Comparison of ENCODE assay signal across 1 cellular context in genomic region chr6:52849137-52849536, GRCh38.
TF ChIP-seq lines count a peak whose summit lies in the region.

No MANE protein-coding gene starts in this region.

TF ChIP-seq in HepG2, 621 proteins besides CTCF, POLR2A, EP300 and RAD21:
- TF ChIP-seq THAP7 (CRISPR knock-in tag; IDR thresholded peaks at IDR 0.05) (no peak), RAD51 (IDR thresholded peaks at IDR 0.05; ENCODE audit: borderline replicate concordance) (0 out of 2 replicates have a peak, but pooled peaks have one; percentile 19), FOXO1 (CRISPR knock-in tag; IDR thresholded peaks at IDR 0.05) (no peak), ZNF788 (CRISPR knock-in tag; IDR thresholded peaks at IDR 0.05; ENCODE audit: borderline replicate concordance) (no peak), MNT (IDR thresholded peaks at IDR 0.05) (peak; percentile 54; the same call in 1 of the 2 replicates), ZNF513 (CRISPR knock-in tag; conservative IDR thresholded peaks at IDR 0.05) (no peak), BRD4 (CRISPR knock-in tag; IDR thresholded peaks at IDR 0.05) (no peak), ZC3H13 (CRISPR knock-in tag; IDR thresholded peaks at IDR 0.05) (no peak), KLF6 (CRISPR knock-in tag; IDR thresholded peaks at IDR 0.05) (no peak), CHD2 (IDR thresholded peaks at IDR 0.05; ENCODE audit: low read depth, low read length) (no peak), CENPX (CRISPR knock-in tag; IDR thresholded peaks at IDR 0.05) (no peak)
TF ChIP-seq in HepG2: peak in this region for 2.
